In genomic region chr3:28286595-28286994, GRCh38 we compare ENCODE assay signal across 8 cellular contexts. TPM values are rescaled to one million over a fixed set of nuclear protein-coding genes. Genes with fewer than 3 reads are reported as not detected.
DNase-seq lines count a peak whose midpoint lies in the region; ATAC-seq and TF ChIP-seq lines count a peak whose summit lies in the region.

No MANE protein-coding gene starts in this region.

- H3K9me3 ChIP-seq in mesenchymal stem cell (ENCODE audit: control insufficient read depth, low read length): peaks cover 4% of the 10 kb centered on the region

- DNase-seq in Caki2 (ENCODE audit: low read depth) (peak; percentile 16), NOMO-1 treated with DMSO at 0.1 percent for 48 hours (lab: John Stamatoyannopoulos, UW; ENCODE audit: unreplicated experiment) (peak; percentile 73), coronary artery (ENCODE audit: low spot score) (no peak), mesenchymal stem cell (peak; percentile 40)
- DNase-seq in activated CD4-positive, CD25-positive, alpha-beta regulatory T cell treated with anti-CD3 and anti-CD28 coated beads, Interleukin-2, amount 50 U/mL, for 72 hours: no peak

- no peak overlapping the region for H3K14ac ChIP-seq in mesenchymal stem cell (ENCODE audit: low read length in 2 of 2)

- H3K36me3 Mint-ChIP-seq in stimulated activated memory B cell treated with anti-CD40 and anti-IgM and Interleukin-4, amounts not matched to agents 10 μg/mL and 1 μg/mL and 100 μg/mL, for 72 hours: peaks cover 15% of the 10 kb centered on the region

- TF ChIP-seq CTCF in coronary artery (IDR thresholded peaks at IDR 0.05): peak; percentile 47

- ATAC-seq in GM19025 (IDR thresholded peaks at IDR 0.05; ENCODE audit: low read depth, unreplicated experiment): peak; percentile 75
- peak; percentile 92 for ATAC-seq in HG03108 (IDR thresholded peaks at IDR 0.05; ENCODE audit: unreplicated experiment)
- no peak for ATAC-seq in stimulated activated memory B cell treated with anti-CD40 and anti-IgM and Interleukin-4, amounts not matched to agents 10 μg/mL and 1 μg/mL and 100 μg/mL, for 72 hours

- no peak overlapping the region for H2BK15ac ChIP-seq in mesenchymal stem cell (ENCODE audit: low read depth, poor library complexity, severe bottlenecking)

- H4K91ac ChIP-seq in mesenchymal stem cell (ENCODE audit: low read length): no peak overlapping the region

- H3K4ac ChIP-seq in mesenchymal stem cell (ENCODE audit: low read depth in 1 of 2, low read length in 2 of 2): no peak overlapping the region

- H3K9me3 Mint-ChIP-seq in stimulated activated memory B cell treated with anti-CD40 and anti-IgM and Interleukin-4, amounts not matched to agents 10 μg/mL and 1 μg/mL and 100 μg/mL, for 72 hours: no peaks in the 10 kb centered on the region

- no peak overlapping the region for H3K27ac Mint-ChIP-seq in stimulated activated memory B cell treated with anti-CD40 and anti-IgM and Interleukin-4, amounts not matched to agents 10 μg/mL and 1 μg/mL and 100 μg/mL, for 72 hours

- no peak overlapping the region for H3K4me3 Mint-ChIP-seq in stimulated activated memory B cell treated with anti-CD40 and anti-IgM and Interleukin-4, amounts not matched to agents 10 μg/mL and 1 μg/mL and 100 μg/mL, for 72 hours

- no peaks in the 10 kb centered on the region for H3K27me3 ChIP-seq in mesenchymal stem cell (ENCODE audit: control insufficient read depth in 1 of 2, insufficient read depth in 1 of 2, low read length in 2 of 2)

- H3K4me2 ChIP-seq in mesenchymal stem cell (ENCODE audit: low read length, poor library complexity, severe bottlenecking): no peak overlapping the region

- no peaks in the 10 kb centered on the region for H3K27me3 Mint-ChIP-seq in stimulated activated memory B cell treated with anti-CD40 and anti-IgM and Interleukin-4, amounts not matched to agents 10 μg/mL and 1 μg/mL and 100 μg/mL, for 72 hours

- no peak overlapping the region for H2AK5ac ChIP-seq in mesenchymal stem cell (ENCODE audit: low read length, severe bottlenecking)

- no peak overlapping the region for H3K18ac ChIP-seq in mesenchymal stem cell (ENCODE audit: low read depth in 1 of 2, low read length in 2 of 2)

- no peak overlapping the region for H2BK5ac ChIP-seq in mesenchymal stem cell (ENCODE audit: low read depth, low read length, poor library complexity, severe bottlenecking)

- H2AFZ ChIP-seq in mesenchymal stem cell (ENCODE audit: low read depth, low read length): no peak overlapping the region

- H3K4me3 ChIP-seq in coronary artery: no peak overlapping the region
- peak overlapping the region in 1 of 2 experiments; percentile 44 for H3K4me3 ChIP-seq in mesenchymal stem cell (ENCODE audit: insufficient read depth in 1 of 2, low read depth in 1 of 2, low read length in 2 of 2)

- H3K9ac ChIP-seq in mesenchymal stem cell (ENCODE audit: low read length): peak overlapping the region; percentile 67

- no peak overlapping the region for H4K8ac ChIP-seq in mesenchymal stem cell (ENCODE audit: low read length)

- H3K4me1 Mint-ChIP-seq in stimulated activated memory B cell treated with anti-CD40 and anti-IgM and Interleukin-4, amounts not matched to agents 10 μg/mL and 1 μg/mL and 100 μg/mL, for 72 hours: no peaks in the 10 kb centered on the region

- no peaks in the 10 kb centered on the region for H3K4me1 ChIP-seq in mesenchymal stem cell (ENCODE audit: control insufficient read depth, insufficient read depth, low read depth, low read length)

- H3K27ac ChIP-seq in coronary artery: no peak overlapping the region
- no peak overlapping the region for H3K27ac ChIP-seq in mesenchymal stem cell (ENCODE audit: low read length, poor library complexity, severe bottlenecking)

- in situ Hi-C loops in Caki2 (cut with HindIII; ENCODE audit: low pct_unique_long_range_greater_than_20kb, low sequenced_read_pairs): no loop called here

- peaks cover 0 to 11% of the 10 kb centered on the region in 2 experiments for H3K36me3 ChIP-seq in mesenchymal stem cell (ENCODE audit: control insufficient read depth in 1 of 2, insufficient read depth in 2 of 2, low read depth in 1 of 2, low read length in 2 of 2)

- H3K79me1 ChIP-seq in mesenchymal stem cell (replicated peaks; ENCODE audit: low read length, poor library complexity, severe bottlenecking): peaks cover 4% of the 10 kb centered on the region

- no peak overlapping the region for H2BK12ac ChIP-seq in mesenchymal stem cell (ENCODE audit: low read length in 2 of 2)

- H2BK120ac ChIP-seq in mesenchymal stem cell (ENCODE audit: low read depth, low read length): no peak overlapping the region

- no peak overlapping the region for H3K23ac ChIP-seq in mesenchymal stem cell (ENCODE audit: low read length in 2 of 2)

RNA-seq across cellular contexts. Expression of gene CMC1, which starts 45.2 kb away (rescaled TPM):
- 4.2 and 18.0 TPM in 2 replicates for total RNA-seq in Caki2 (2014; rRNA removed; shearing (Covaris generic); ENCODE audit: low replicate concordance)
- 47.5 TPM for polyA plus RNA-seq in mesenchymal stem cell (2013, experiment 1 of 2)
- 52.3 TPM for polyA plus RNA-seq in mesenchymal stem cell (2013, experiment 2 of 2)

Comparison
In these comparisons a context has a peak if more than half of its experiments do, and no peak if none do; other contexts are left out.
1. DNase-seq: peak in Caki2 (single experiment), NOMO-1 treated with DMSO at 0.1 percent for 48 hours (single experiment) and mesenchymal stem cell (single experiment); none in coronary artery (single experiment) and activated CD4-positive, CD25-positive, alpha-beta regulatory T cell treated with anti-CD3 and anti-CD28 coated beads, Interleukin-2, amount 50 U/mL, for 72 hours (single experiment).